33 cellular contexts compared by ENCODE assay signal in the genomic region with DNA sequence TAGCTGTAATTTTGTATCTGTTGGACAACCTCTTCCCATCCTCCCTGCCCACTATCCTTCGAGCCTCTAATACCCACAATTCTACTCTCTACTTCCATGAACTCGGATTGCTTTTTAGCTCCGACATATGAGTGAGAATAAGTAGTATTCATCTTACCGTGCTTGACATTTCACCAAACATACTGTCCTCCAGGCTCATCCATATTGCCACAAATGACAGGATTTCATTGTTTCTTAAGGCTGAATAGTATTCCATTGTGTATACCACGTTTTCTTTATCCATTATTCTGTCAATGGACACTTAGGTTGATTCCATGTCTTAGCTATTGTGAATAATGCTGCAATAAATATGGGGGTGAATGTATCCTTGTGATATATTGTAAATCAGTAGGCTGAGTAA. TPM values are rescaled to one million over a fixed set of nuclear protein-coding genes. Genes with fewer than 3 reads are reported as not detected.
"Had no signal": no experiment of that assay in that cellular context is flagged by ENCODE, and none has a peak within 500 bp of the region (broad histone marks: within the 10 kb centered on the region; RNA-seq: fewer than 3 reads in every experiment).

No MANE protein-coding gene starts in this region.

- H3K9me3 ChIP-seq: adrenal gland, ascending aorta, body of pancreas, breast epithelium had no signal

- DNase-seq: activated effector memory CD4-positive, alpha-beta T cell treated with anti-CD3 and anti-CD28 coated beads, Interleukin-2, amount 50 U/mL, for 16 hours; activated effector memory CD4-positive, alpha-beta T cell treated with Interleukin-2 at 50 U/mL for 16 hours; activated gamma-delta T cell; activated gamma-delta T cell treated with Interleukin-2 at 50 U/mL for 16 hours; activated naive CD4-positive, alpha-beta T cell; activated naive CD4-positive, alpha-beta T cell treated with anti-CD3 and anti-CD28 coated beads for 36 hours; activated naive CD4-positive, alpha-beta T cell treated with anti-CD3 and anti-CD28 coated beads, Interleukin-2, amount 10 ng/mL, durations not matched to agents 7 days and 5 days; activated naive CD4-positive, alpha-beta T cell treated with anti-CD3 and anti-CD28 coated beads, Interleukin-2, amount 50 U/mL, for 16 hours; activated naive CD4-positive, alpha-beta T cell treated with Interleukin-2 at 50 U/mL for 16 hours; activated naive CD8-positive, alpha-beta T cell treated with anti-CD3 and anti-CD28 coated beads for 36 hours; activated naive CD8-positive, alpha-beta T cell treated with anti-CD3 and anti-CD28 coated beads, Interleukin-2, amount 10 ng/mL, durations not matched to agents 7 days and 5 days; activated naive CD8-positive, alpha-beta T cell treated with anti-CD3 and anti-CD28 coated beads, Interleukin-2, amount 50 U/mL, for 24 hours; activated T-cell treated with anti-CD3 and anti-CD28 coated beads, Interleukin-2, amount 50 U/mL, for 24 hours; activated T-cell treated with anti-CD3 and anti-CD28 coated beads, Interleukin-2, amount 50 U/mL, for 4 hours; activated T-cell treated with anti-CD3 and anti-CD28 coated beads, Interleukin-2, amount 50 U/mL, for 48 hours; activated T-cell treated with anti-CD3 and anti-CD28 coated beads, Interleukin-2, amount 50 U/mL, for 72 hours; adrenal gland; amniotic stem cell; amygdala; anterior cingulate cortex; aorta; body of pancreas; brain microvascular endothelial cell; caudate nucleus; central memory CD4-positive, alpha-beta T cell; cerebellar nuclear complex had no signal

- FAIRE-seq: astrocyte, bronchial epithelial cell had no signal

- ATAC-seq: activated naive CD4-positive, alpha-beta T cell treated with anti-CD3 and anti-CD28 coated beads, Interleukin-2, amount 50 U/mL, for 72 hours; activated naive CD8-positive, alpha-beta T cell treated with anti-CD3 and anti-CD28 coated beads, Interleukin-2, amount 50 U/mL, for 24 hours; activated T-cell treated with anti-CD3 and anti-CD28 coated beads, Interleukin-2, amount 50 U/mL, for 4 hours; activated T-cell treated with anti-CD3 and anti-CD28 coated beads, Interleukin-2, amount 50 U/mL, for 72 hours; activated T-helper 17 cell treated with anti-CD3 and anti-CD28 coated beads, Interleukin-2, amount 50 U/mL, for 72 hours; body of pancreas had no signal

- H3K27me3 ChIP-seq: adrenal gland, ascending aorta, body of pancreas, brain microvascular endothelial cell, breast epithelium, cardiac muscle cell had no signal

- H3K27ac ChIP-seq: adrenal gland, ascending aorta, body of pancreas, brain microvascular endothelial cell, breast epithelium, cardiac muscle cell had no signal

- H3K36me3 ChIP-seq: adrenal gland, ascending aorta, brain microvascular endothelial cell, breast epithelium, cardiac muscle cell had no signal

- H3K4me3 ChIP-seq: adrenal gland, ascending aorta, body of pancreas, breast epithelium, cardiac muscle cell had no signal

RNA-seq across cellular contexts. Expression of gene TTC29, which starts 26.4 kb away (rescaled TPM):
- polyA plus RNA-seq: adrenal gland, aorta had no signal
